Comparison of ENCODE assay signal across 8 cellular contexts in the genomic region with DNA sequence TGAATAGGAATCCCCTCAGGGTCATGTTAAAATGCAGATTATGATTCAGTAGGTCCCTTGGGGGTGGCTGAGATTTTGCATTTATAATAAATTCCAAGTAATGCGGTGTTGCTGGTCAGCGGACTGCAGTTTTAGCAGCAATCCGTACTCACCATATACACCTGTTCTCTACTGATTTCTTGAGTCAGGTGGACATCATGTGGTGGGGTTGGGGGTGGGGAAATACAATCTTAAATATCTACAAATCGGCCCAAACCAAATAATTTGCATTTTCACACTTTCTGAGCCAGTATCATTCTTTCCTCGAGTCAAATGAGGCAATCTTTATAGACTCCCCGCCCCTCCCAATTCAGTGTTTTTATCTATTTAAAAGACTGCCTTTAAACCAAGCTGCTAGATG. TPM values are rescaled to one million over a fixed set of nuclear protein-coding genes. Genes with fewer than 3 reads are reported as not detected.
A peak's percentile ranks its signal among the peaks of the same experiment; 100 is the strongest.
DNase-seq lines count a peak whose midpoint lies in the region; TF ChIP-seq lines count a peak whose summit lies in the region.

No MANE protein-coding gene starts in this region.

- H2AFZ ChIP-seq in MM.1S (ENCODE audit: low read length) (peak overlapping the region; percentile 87; the same call in 1 of the 2 replicates), neural progenitor cell (replicated peaks) (peak overlapping the region; percentile 97)

- H3K36me3 Mint-ChIP-seq in Caco-2 (ENCODE audit: insufficient read depth, unreplicated experiment) = peaks cover 6% of the 10 kb centered on the region
- no peaks in the 10 kb centered on the region for H3K36me3 Mint-ChIP-seq in neural progenitor cell

- H3K79me2 ChIP-seq in MM.1S (ENCODE audit: low read length) (no peaks in the 10 kb centered on the region), neural progenitor cell (ENCODE audit: low read depth) (peaks cover 16% of the 10 kb centered on the region)

- no TSS peak for BruUV-seq in Caco-2 (replicated peaks; lab: Mats Ljungman, UMichigan)

- H3K4me3 Mint-ChIP-seq in Caco-2 (ENCODE audit: unreplicated experiment) = peak overlapping the region; percentile 98
- peak overlapping the region; percentile 96 for H3K4me3 Mint-ChIP-seq in neural progenitor cell

- POLR2A ChIA-PET in Caco-2 (lab: Charles Lee) = no interaction called here

- no peaks in the 10 kb centered on the region for H3K27me3 ChIP-seq in Caco-2 (replicated peaks; ENCODE audit: control insufficient read depth, insufficient read depth, low read length)
- H3K27me3 ChIP-seq in MM.1S (replicated peaks; ENCODE audit: insufficient read depth, low read length) = no peaks in the 10 kb centered on the region
- H3K27me3 ChIP-seq in ectodermal cell (ENCODE audit: control insufficient read depth, insufficient read depth, low read length, poor library complexity, severe bottlenecking) = no peaks in the 10 kb centered on the region
- H3K27me3 ChIP-seq in neural progenitor cell = peaks cover 7% of the 10 kb centered on the region

- no peaks in the 10 kb centered on the region for H3K4me1 Mint-ChIP-seq in Caco-2 (ENCODE audit: low read depth, unreplicated experiment)
- peaks cover 15% of the 10 kb centered on the region for H3K4me1 Mint-ChIP-seq in neural progenitor cell

- H3F3A ChIP-seq in MM.1S (ENCODE audit: insufficient read depth, low read length) = no peaks in the 10 kb centered on the region
- peaks cover 9% of the 10 kb centered on the region for H3F3A ChIP-seq in neural progenitor cell (ENCODE audit: low read depth)

- H3K4me1 ChIP-seq in Caco-2 = no peaks in the 10 kb centered on the region
- no peaks in the 10 kb centered on the region for H3K4me1 ChIP-seq in MM.1S (ENCODE audit: low read length)
- H3K4me1 ChIP-seq in ectodermal cell (ENCODE audit: control insufficient read depth, insufficient read depth, low read length) = no peaks in the 10 kb centered on the region
- peaks cover 13% of the 10 kb centered on the region for H3K4me1 ChIP-seq in neural progenitor cell

- H3K4me3 ChIP-seq in Caco-2 (ENCODE audit: low read depth, low read length) (peak overlapping the region; percentile 94), MM.1S (ENCODE audit: low read length) (peak overlapping the region; percentile 83), ectodermal cell (ENCODE audit: insufficient read depth, low read depth, low read length) (peak overlapping the region; percentile 84), neural progenitor cell (peak overlapping the region; percentile 85)

- H3K9ac ChIP-seq in MM.1S (ENCODE audit: low read length) (no peak overlapping the region; the same call in 1 of the 2 replicates), neural progenitor cell (peak overlapping the region; percentile 46)

- peak overlapping the region; percentile 89 for H3K27ac Mint-ChIP-seq in Caco-2 (ENCODE audit: unreplicated experiment)
- H3K27ac Mint-ChIP-seq in neural progenitor cell = peak overlapping the region; percentile 98

- intact Hi-C loops in Caco-2 (cut with micrococcal nuclease; ENCODE audit: unreplicated experiment) = loop anchor here (5.0 kb wide), 1 partner anchor 86 kb away; no protein-coding TSS in a partner anchor

- TF ChIP-seq CTCF in Caco-2 (IDR thresholded peaks at IDR 0.05; ENCODE audit: insufficient read depth in 1 of 2, low read depth in 1 of 2, low read length in 1 of 2, severe bottlenecking in 1 of 2, unreplicated experiment in 1 of 2) = no peak
- TF ChIP-seq CTCF in MM.1S (IDR thresholded peaks at IDR 0.05; ENCODE audit: low read length) = no peak
- no peak for TF ChIP-seq CTCF in neural progenitor cell (IDR thresholded peaks at IDR 0.05)

- H4K20me1 ChIP-seq in MM.1S (ENCODE audit: insufficient read depth, low read length) (no peaks in the 10 kb centered on the region), neural progenitor cell (ENCODE audit: low read depth) (no peaks in the 10 kb centered on the region)

- H3K9me3 ChIP-seq in Caco-2 = no peaks in the 10 kb centered on the region
- no peaks in the 10 kb centered on the region for H3K9me3 ChIP-seq in MM.1S (replicated peaks; ENCODE audit: insufficient read depth, low read length)
- H3K9me3 ChIP-seq in ectodermal cell (ENCODE audit: control insufficient read depth, low read length) = no peaks in the 10 kb centered on the region
- no peaks in the 10 kb centered on the region for H3K9me3 ChIP-seq in neural progenitor cell (ENCODE audit: low read depth)

- CTCF ChIA-PET in Caco-2 (lab: Charles Lee) = interaction anchor here (2.8 kb wide), 1 partner anchor 197 kb away, joined by 11 read pairs; no protein-coding TSS in a partner anchor

- no peak for DNase-seq in Caco-2
- no peak for DNase-seq in MM.1S
- no peak for DNase-seq in neural progenitor cell (ENCODE audit: low spot score)
- DNase-seq in COLO668 (lab: John Stamatoyannopoulos, UW; ENCODE audit: unreplicated experiment) = no peak
- no peak for DNase-seq in NCI-H1092 (lab: John Stamatoyannopoulos, UW)
- no peak for DNase-seq in stimulated activated CD4-positive, alpha-beta T cell treated with anti-CD3 and anti-CD28 coated beads, Interleukin-4, amount 100 ng/mL, for 4 hours
- no peak for DNase-seq in inferior parietal cortex (ENCODE audit: extremely low spot score)

- WGBS in ectodermal cell, 2 experiments = 81 to 86% methylated on average over 3 to 6 of the region's 6 CpGs

- H3K27ac ChIP-seq in MM.1S (ENCODE audit: low read length) = no peak overlapping the region
- no peak overlapping the region for H3K27ac ChIP-seq in ectodermal cell (ENCODE audit: insufficient read depth, low read depth, low read length, poor library complexity, severe bottlenecking)
- H3K27ac ChIP-seq in neural progenitor cell = no peak overlapping the region

- H3K9me3 Mint-ChIP-seq in Caco-2 (ENCODE audit: unreplicated experiment) (no peaks in the 10 kb centered on the region), neural progenitor cell (no peaks in the 10 kb centered on the region)

- H3K9me2 ChIP-seq in MM.1S (replicated peaks; ENCODE audit: insufficient read depth, low read length) = no peaks in the 10 kb centered on the region

- H3K27me3 Mint-ChIP-seq in Caco-2 (ENCODE audit: insufficient read depth, unreplicated experiment) (peaks cover 3% of the 10 kb centered on the region), neural progenitor cell (ENCODE audit: insufficient read depth, low read depth) (peaks cover 7% of the 10 kb centered on the region)

- H3K4me2 ChIP-seq in MM.1S (ENCODE audit: low read depth, low read length) (peak overlapping the region; percentile 78), neural progenitor cell (peak overlapping the region; percentile 79)

- H3K36me3 ChIP-seq in Caco-2 (ENCODE audit: control insufficient read depth, insufficient read depth, low read length) (no peaks in the 10 kb centered on the region), MM.1S (replicated peaks; ENCODE audit: insufficient read depth, low read length) (no peaks in the 10 kb centered on the region), ectodermal cell (ENCODE audit: control insufficient read depth, insufficient read depth, low read length) (no peaks in the 10 kb centered on the region), neural progenitor cell (no peaks in the 10 kb centered on the region)

RNA-seq across cellular contexts. Expression of a gene that starts 0.9 kb away (rescaled TPM):
- total RNA-seq in Caco-2 (2022) (8.2 and 8.7 TPM in 2 replicates), neural progenitor cell (ENCODE audit: low replicate concordance) (31.4 and 39.9 TPM in 2 replicates)
- polyA plus RNA-seq in ectodermal cell (2013, experiment 1 of 4) = 27.8 TPM
- 25.0 TPM for polyA plus RNA-seq in ectodermal cell (2013, experiment 2 of 4)
- polyA plus RNA-seq in ectodermal cell (2013, experiment 3 of 4) = 25.7 TPM
- polyA plus RNA-seq in ectodermal cell (2013, experiment 4 of 4) = 30.0 TPM
